Comparison of ENCODE assay signal across 8 cellular contexts in genomic region chr10:33273295-33274002, GRCh38.
DNase-seq lines count a peak whose midpoint lies in the region; ATAC-seq, FAIRE-seq and TF ChIP-seq lines count a peak whose summit lies in the region.

No MANE protein-coding gene starts in this region.

- H3K4me1 ChIP-seq in IMR-90 (ENCODE audit: control insufficient read depth, insufficient read depth, low read length) (peaks cover 22% of the 10 kb centered on the region), MM.1S (ENCODE audit: low read length) (no peaks in the 10 kb centered on the region)

- in situ Hi-C loops in IMR-90 (cut with MboI; ENCODE audit: low sequenced_read_pairs) = no loop called here

- H3K4ac ChIP-seq in IMR-90 (ENCODE audit: low read depth, low read length) = peak overlapping the region; percentile 94

- H4K20me1 ChIP-seq in IMR-90 (ENCODE audit: insufficient read depth, low read length) (no peaks in the 10 kb centered on the region), MM.1S (ENCODE audit: insufficient read depth, low read length) (no peaks in the 10 kb centered on the region)

- H3K14ac ChIP-seq in IMR-90 (replicated peaks; ENCODE audit: low read depth, low read length) = peak overlapping the region; percentile 53

- H2AFZ ChIP-seq in IMR-90 (replicated peaks; ENCODE audit: low read length, poor library complexity) (peak overlapping the region; percentile 68), MM.1S (ENCODE audit: low read length) (no peak overlapping the region)

- intact Hi-C loops in IMR-90 (cut with micrococcal nuclease) = loop anchor here (2.0 to 5.0 kb wide), 2 partner anchors 17 to 81 kb away; no protein-coding TSS in a partner anchor
- intact Hi-C loops in left ventricle myocardium superior (cut with micrococcal nuclease) = no loop called here
- intact Hi-C loops in sciatic nerve (cut with DNase I) = no loop called here

- H3K9me1 ChIP-seq in IMR-90 (ENCODE audit: insufficient read depth, low read length) = 0 out of 2 replicates have a peak, but pooled peaks cover 6% of the 10 kb centered on the region

- H2BK5ac ChIP-seq in IMR-90 (ENCODE audit: low read depth, low read length, poor library complexity, severe bottlenecking) = peak overlapping the region; percentile 91

- H3K36me3 ChIP-seq in IMR-90 (ENCODE audit: control insufficient read depth, insufficient read depth, low read length) (peaks cover 5% of the 10 kb centered on the region), MM.1S (replicated peaks; ENCODE audit: insufficient read depth, low read length) (no peaks in the 10 kb centered on the region)

- DNase-seq in IMR-90 (peak; percentile 96), amniotic epithelial cell (ENCODE audit: low read depth) (peak; percentile 82), left ventricle myocardium superior (peak; percentile 92), sciatic nerve (ENCODE audit: low spot score) (peak; percentile 81), D721Med (ENCODE audit: insufficient read length, low spot score) (no peak), MM.1S (no peak)

- TF ChIP-seq POLR2A in IMR-90 (IDR thresholded peaks at IDR 0.05; ENCODE audit: low read depth, low read length) (peak; percentile 80), GM18505 (IDR thresholded peaks at IDR 0.05; ENCODE audit: borderline replicate concordance, extremely low read depth, insufficient read depth, insufficient read length) (no peak)

- H3K4me2 ChIP-seq in IMR-90 (ENCODE audit: low read depth, low read length) (peak overlapping the region; percentile 90), MM.1S (ENCODE audit: low read depth, low read length) (no peak overlapping the region)

- peak overlapping the region; percentile 77 for H2AK9ac ChIP-seq in IMR-90 (replicated peaks; ENCODE audit: low read depth, low read length, poor library complexity)

- POLR2A ChIA-PET in IMR-90 (lab: Charles Lee; ENCODE audit: unreplicated experiment) = no interaction called here

- no peaks in the 10 kb centered on the region for H3K27me3 ChIP-seq in IMR-90 (ENCODE audit: control insufficient read depth, insufficient read depth, low read length)
- no peaks in the 10 kb centered on the region for H3K27me3 ChIP-seq in MM.1S (replicated peaks; ENCODE audit: insufficient read depth, low read length)

- H3K9ac ChIP-seq in IMR-90 (ENCODE audit: low read depth, low read length) (peak overlapping the region; percentile 65), MM.1S (ENCODE audit: low read length) (no peak overlapping the region)

- dilution Hi-C loops in IMR-90 (cut with HindIII; ENCODE audit: low sequenced_read_pairs, unreplicated experiment) = no loop called here

- H3K9me2 ChIP-seq in MM.1S (replicated peaks; ENCODE audit: insufficient read depth, low read length) = no peaks in the 10 kb centered on the region

- TF ChIP-seq CTCF in IMR-90 (conservative IDR thresholded peaks at IDR 0.05; ENCODE audit: low read depth, low read length) (peak; percentile 39), D721Med (IDR thresholded peaks at IDR 0.05; ENCODE audit: insufficient read depth, missing control alignments) (no peak), MM.1S (IDR thresholded peaks at IDR 0.05; ENCODE audit: low read length) (no peak)

- H3K4me3 ChIP-seq in IMR-90 (ENCODE audit: insufficient read depth, low read depth, low read length) = peak overlapping the region; percentile 29
- H3K4me3 ChIP-seq in MM.1S (ENCODE audit: low read length) = no peak overlapping the region

- H2BK120ac ChIP-seq in IMR-90 (ENCODE audit: low read depth, low read length) = peak overlapping the region; percentile 92

- peak overlapping the region; percentile 92 for H3K56ac ChIP-seq in IMR-90 (ENCODE audit: extremely low read depth, insufficient read depth, low read length)

- FAIRE-seq in D721Med (lab: Jason Lieb, UNC) = no peak

- H3K27ac ChIP-seq in IMR-90 (ENCODE audit: insufficient read depth, low read length) (peak overlapping the region; percentile 90), MM.1S (ENCODE audit: low read length) (no peak overlapping the region)

- H3F3A ChIP-seq in MM.1S (ENCODE audit: insufficient read depth, low read length) = no peaks in the 10 kb centered on the region

- CTCF ChIA-PET in IMR-90 (lab: Yijun Ruan, JAX) = interaction anchor here (0.5 to 1.0 kb wide), 2 partner anchors 8 to 18 kb away, joined by 3 to 4 read pairs; no protein-coding TSS in a partner anchor

- peak overlapping the region; percentile 61; the same call in 1 of the 3 replicates for H2BK15ac ChIP-seq in IMR-90 (ENCODE audit: low read depth, low read length)

- H4K8ac ChIP-seq in IMR-90 (ENCODE audit: low read depth in 2 of 2, low read length in 2 of 2) = peak overlapping the region; percentile 12 to 88; a peak in 3 of 4 replicates

- peak overlapping the region; percentile 49 for H2AK5ac ChIP-seq in IMR-90 (ENCODE audit: low read depth, low read length)

- ATAC-seq in IMR-90 (ENCODE audit: low read depth) (peak; percentile 79), left ventricle myocardium superior (peak; percentile 92), sciatic nerve (peak; percentile 83), GM18505 (IDR thresholded peaks at IDR 0.05; ENCODE audit: unreplicated experiment) (no peak), HG03108 (IDR thresholded peaks at IDR 0.05; ENCODE audit: unreplicated experiment) (no peak)

- TF ChIP-seq RAD21 in IMR-90 (IDR thresholded peaks at IDR 0.05; ENCODE audit: low read length) = peak; percentile 38; the same call in 1 of the 2 replicates

- H4K91ac ChIP-seq in IMR-90 (ENCODE audit: insufficient read depth, low read depth, low read length) = peak overlapping the region; percentile 85

- H3K9me3 ChIP-seq in IMR-90 (ENCODE audit: control insufficient read depth, insufficient read depth, low read length) = no peaks in the 10 kb centered on the region
- H3K9me3 ChIP-seq in MM.1S (replicated peaks; ENCODE audit: insufficient read depth, low read length) = no peaks in the 10 kb centered on the region

- WGBS in IMR-90 (ENCODE audit: extremely low coverage in 2 of 2, insufficient read length in 1 of 2), 2 experiments = 6% methylated on average over 9 of the region's 19 CpGs; no CpG with 5 or more reads in 1 of the 2 experiments

- peak overlapping the region; percentile 82 for H4K5ac ChIP-seq in IMR-90 (ENCODE audit: low read depth, low read length)

- no peaks in the 10 kb centered on the region for H3K79me2 ChIP-seq in MM.1S (ENCODE audit: low read length)

- peak overlapping the region; percentile 57 for H3K23ac ChIP-seq in IMR-90 (ENCODE audit: low read depth, low read length)

- peak overlapping the region; percentile 76 for H3K18ac ChIP-seq in IMR-90 (ENCODE audit: low read depth, low read length)

- H3K79me1 ChIP-seq in IMR-90 (ENCODE audit: low read depth in 1 of 2, low read length in 2 of 2) = peaks cover 30 to 65% of the 10 kb centered on the region in 2 experiments

- peak overlapping the region; percentile 81 for H2BK20ac ChIP-seq in IMR-90 (ENCODE audit: low read depth, low read length)

- BruUV-seq in IMR-90 (replicated peaks; lab: Mats Ljungman, UMichigan) = no TSS peak

TF ChIP-seq in IMR-90, 13 proteins besides CTCF, POLR2A, EP300 and RAD21:
- TF ChIP-seq RCOR1 (IDR thresholded peaks at IDR 0.05; ENCODE audit: insufficient replicate concordance, low read length) = no peak
- peak; percentile 89 for TF ChIP-seq MAFK (IDR thresholded peaks at IDR 0.05; ENCODE audit: low read depth, low read length)
- TF ChIP-seq FOS (IDR thresholded peaks at IDR 0.05; ENCODE audit: low read depth, low read length) = no peak
- TF ChIP-seq CEBPB (IDR thresholded peaks at IDR 0.05; ENCODE audit: low read depth, low read length) = peak; percentile 53
- TF ChIP-seq NFE2L2 (IDR thresholded peaks at IDR 0.05; ENCODE audit: low read depth, low read length) = peak; percentile 97
- TF ChIP-seq RFX5 (IDR thresholded peaks at IDR 0.05; ENCODE audit: low read depth, low read length) = peak; percentile 20; the same call in 1 of the 2 replicates
- TF ChIP-seq SMC3 (IDR thresholded peaks at IDR 0.05; ENCODE audit: low read depth, low read length) = peak; percentile 15; the same call in 1 of the 2 replicates
- TF ChIP-seq BHLHE40 (IDR thresholded peaks at IDR 0.05; ENCODE audit: low read depth, low read length) = peak; percentile 96
TF ChIP-seq in IMR-90: peak in this region for 6.

Comparison
In these comparisons a context has a peak if more than half of its experiments do, and no peak if none do; other contexts are left out.
1. ATAC-seq: peak in IMR-90 (single experiment), left ventricle myocardium superior (single experiment) and sciatic nerve (single experiment); none in GM18505 (single experiment) and HG03108 (single experiment).
2. DNase-seq: peak in IMR-90 (single experiment), amniotic epithelial cell (single experiment), left ventricle myocardium superior (single experiment) and sciatic nerve (single experiment); none in D721Med (single experiment) and MM.1S (single experiment).